In the genomic region with DNA sequence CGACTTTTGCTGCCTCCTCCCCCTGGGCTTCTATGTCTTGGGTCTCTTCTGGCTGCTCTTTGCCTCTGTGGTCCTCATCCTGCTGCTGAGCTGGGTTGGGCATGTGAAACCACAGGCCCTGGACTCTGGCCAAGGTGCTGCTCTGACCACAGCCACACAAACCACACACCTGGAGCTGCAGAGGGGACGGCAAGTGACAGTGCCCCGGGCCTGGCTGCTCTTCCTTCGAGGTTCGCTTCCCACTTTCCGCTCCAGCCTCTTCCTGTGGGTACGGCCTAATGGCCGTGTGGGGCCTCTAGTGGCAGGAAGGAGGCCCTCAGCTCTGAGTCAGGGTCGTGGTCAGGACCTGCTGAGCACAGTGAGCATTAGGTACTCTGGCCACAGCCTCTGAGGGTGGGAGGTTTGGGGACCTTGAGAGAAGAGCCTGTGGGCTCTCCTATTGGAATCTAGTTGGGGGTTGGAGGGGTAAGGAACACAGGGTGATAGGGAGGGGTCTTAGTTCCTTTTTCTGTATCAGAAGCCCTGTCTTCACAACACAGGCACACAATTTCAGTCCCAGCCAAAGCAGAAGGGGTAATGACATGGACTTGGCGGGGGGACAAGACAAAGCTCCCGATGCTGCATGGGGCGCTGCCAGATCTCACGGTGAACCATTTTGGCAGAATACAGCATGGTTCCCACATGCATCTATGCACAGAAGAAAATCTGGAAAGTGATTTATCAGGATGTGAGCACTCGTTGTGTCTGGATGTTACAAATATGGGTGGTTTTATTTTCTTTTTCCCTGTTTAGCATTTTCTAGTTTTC, we compare ENCODE assay signal across 10 cellular contexts. TPM values are rescaled to one million over a fixed set of nuclear protein-coding genes. Genes with fewer than 3 reads are reported as not detected.
DNase-seq lines count a peak whose midpoint lies in the region; ATAC-seq, FAIRE-seq and TF ChIP-seq lines count a peak whose summit lies in the region.
"Had no signal": no experiment of that assay in that cellular context is flagged by ENCODE, and none has a peak within 500 bp of the region (broad histone marks: within the 10 kb centered on the region; RNA-seq: fewer than 3 reads in every experiment).

No MANE protein-coding gene starts in this region.

- no peaks in the 10 kb centered on the region for H3K9me3 Mint-ChIP-seq in T-helper 2 cell treated with Interferon-gamma antibody and Interleukin-4, amounts not matched to agents 5 μg/mL and 100 μg/mL, for 36 hours
- H3K9me3 Mint-ChIP-seq: naive B cell had no signal

- WGBS in testis, 2 donors, result 52 to 53% methylated on average over 13 to 14 of the region's 14 CpGs

- peak overlapping the region; percentile 36 to 60 (median 58) for H3K9ac ChIP-seq in skeletal muscle tissue (ENCODE audit: low read depth in 1 of 3, low read length in 3 of 3)

- H3K36me3 ChIP-seq in skeletal muscle tissue (ENCODE audit: control insufficient read depth in 3 of 3, insufficient read depth in 3 of 3, low read length in 3 of 3) (peaks cover 19 to 35% (median 30%) of the 10 kb centered on the region in 3 donors), testis (ENCODE audit: low read depth, missing control alignments) (no peaks in the 10 kb centered on the region)

- intact Hi-C loops in testis (cut with DNase I; ENCODE audit: low total_unique reads), result no loop called here

- no peaks in the 10 kb centered on the region for H3K27me3 ChIP-seq in skeletal muscle tissue (ENCODE audit: control insufficient read depth in 3 of 3, insufficient read depth in 3 of 3, low read length in 3 of 3)
- H3K27me3 ChIP-seq in testis, result no peaks in the 10 kb centered on the region

- H3K27ac ChIP-seq in skeletal muscle tissue (ENCODE audit: low read depth, low read length) (no peak overlapping the region), testis (no peak overlapping the region)
- H3K27ac ChIP-seq: SK-N-MC had no signal

- H3K4me3 ChIP-seq in foreskin fibroblast (ENCODE audit: low read depth in 1 of 2, low read length in 2 of 2) (no peak overlapping the region), skeletal muscle tissue (ENCODE audit: low read length in 3 of 3) (no peak overlapping the region), testis (no peak overlapping the region)
- H3K4me3 ChIP-seq: SK-N-MC had no signal

- TF ChIP-seq POLR2A in testis (IDR thresholded peaks at IDR 0.05), result no peak

- peak overlapping the region; percentile 12 for H3K4me3 Mint-ChIP-seq in T-helper 2 cell treated with Interferon-gamma antibody and Interleukin-4, amounts not matched to agents 5 μg/mL and 100 μg/mL, for 36 hours

- H3K27me3 Mint-ChIP-seq in T-helper 2 cell treated with Interferon-gamma antibody and Interleukin-4, amounts not matched to agents 5 μg/mL and 100 μg/mL, for 36 hours (ENCODE audit: low read depth), result no peaks in the 10 kb centered on the region

- TF ChIP-seq CTCF in D721Med (IDR thresholded peaks at IDR 0.05; ENCODE audit: insufficient read depth, missing control alignments) (peak; percentile 11), foreskin fibroblast (IDR thresholded peaks at IDR 0.05; ENCODE audit: low read depth, low read length) (peak; percentile 31), testis (IDR thresholded peaks at IDR 0.05) (no peak)

- H3K4me1 ChIP-seq in skeletal muscle tissue (ENCODE audit: control insufficient read depth in 3 of 3, insufficient read depth in 3 of 3, low read length in 3 of 3) (peaks cover 48 to 52% (median 50%) of the 10 kb centered on the region in 3 donors), testis (peaks cover 11% of the 10 kb centered on the region)

- ATAC-seq in GM18858 (IDR thresholded peaks at IDR 0.05; ENCODE audit: unreplicated experiment), result no peak

- FAIRE-seq in D721Med (lab: Jason Lieb, UNC), result no peak

- H3K36me3 Mint-ChIP-seq in T-helper 2 cell treated with Interferon-gamma antibody and Interleukin-4, amounts not matched to agents 5 μg/mL and 100 μg/mL, for 36 hours (ENCODE audit: low read depth), result peaks cover 47% of the 10 kb centered on the region

- H3K4me1 Mint-ChIP-seq in T-helper 2 cell treated with Interferon-gamma antibody and Interleukin-4, amounts not matched to agents 5 μg/mL and 100 μg/mL, for 36 hours (ENCODE audit: low read depth), result peaks cover 31% of the 10 kb centered on the region

- peak overlapping the region; percentile 67 for H3K27ac Mint-ChIP-seq in T-helper 2 cell treated with Interferon-gamma antibody and Interleukin-4, amounts not matched to agents 5 μg/mL and 100 μg/mL, for 36 hours

- H3K9me3 ChIP-seq in skeletal muscle tissue (ENCODE audit: control insufficient read depth in 3 of 3, low read length in 3 of 3) (no peaks in the 10 kb centered on the region), testis (no peaks in the 10 kb centered on the region)

- no peak for DNase-seq in D721Med (ENCODE audit: insufficient read length, low spot score)
- DNase-seq in HCEC 1CT, result peak; percentile 57
- DNase-seq in T-helper 2 cell treated with Interferon-gamma antibody and Interleukin-4, amounts not matched to agents 5 μg/mL and 100 μg/mL, for 36 hours (ENCODE audit: low spot score), result no peak
- peak in 1 of 2 donors; percentile 68 for DNase-seq in foreskin fibroblast
- DNase-seq in testis, result no peak
- DNase-seq in SIG-M5 treated with dmso at 0.1 percent for 504 hours (lab: John Stamatoyannopoulos, UW; ENCODE audit: unreplicated experiment), result no peak
- DNase-seq: naive B cell had no signal

RNA-seq across cellular contexts. Expression of a gene that starts 2.3 kb away (rescaled TPM):
- total RNA-seq in skeletal muscle tissue (under 0.01 TPM), testis (under 1 TPM; 0.12 to 0.47 TPM)
- 0.88 TPM for polyA plus RNA-seq in testis (ENCODE audit: insufficient read depth, low read depth, low replicate concordance)

RNA-seq across cellular contexts. Expression of a gene that starts 5.5 kb away (rescaled TPM):
- 59.5 TPM for total RNA-seq in skeletal muscle tissue
- total RNA-seq in testis, result 10 to 100 TPM; 23.7 to 25.9 TPM
- polyA plus RNA-seq in testis (ENCODE audit: insufficient read depth, low read depth, low replicate concordance), result 24.3 TPM

RNA-seq across cellular contexts. Expression of a gene that starts 5.7 kb away (rescaled TPM):
- 12.0 TPM for total RNA-seq in skeletal muscle tissue
- total RNA-seq in testis, result 100 to 1,000 TPM; 110 to 111 TPM
- polyA plus RNA-seq in testis (ENCODE audit: insufficient read depth, low read depth, low replicate concordance), result 211 TPM

RNA-seq across cellular contexts. Expression of a gene that starts 14.0 kb away (rescaled TPM):
- 137 TPM for total RNA-seq in skeletal muscle tissue
- total RNA-seq in testis, result 100 to 1,000 TPM; 257 to 349 TPM
- polyA plus RNA-seq in testis (ENCODE audit: insufficient read depth, low read depth, low replicate concordance), result 244 TPM

RNA-seq across cellular contexts. Expression of a gene that starts 16.5 kb away (rescaled TPM):
- total RNA-seq in skeletal muscle tissue, result 2,880 TPM
- total RNA-seq in testis, result 10 to 100 TPM; 16.4 to 17.2 TPM
- polyA plus RNA-seq in testis (ENCODE audit: insufficient read depth, low read depth, low replicate concordance), result 29.9 TPM

Comparison
In these comparisons a context has a peak if more than half of its experiments do, and no peak if none do; other contexts are left out.
1. CTCF ChIP-seq: peak in D721Med (single experiment) and foreskin fibroblast (single experiment); none in testis (0 of 3).